In genomic region chr19:42327381-42327780, GRCh38 we compare ENCODE assay signal across 25 cellular contexts. TPM values are rescaled to one million over a fixed set of nuclear protein-coding genes. Genes with fewer than 3 reads are reported as not detected.
DNase-seq lines count a peak whose midpoint lies in the region; ATAC-seq, FAIRE-seq and TF ChIP-seq lines count a peak whose summit lies in the region.
"Had no signal": no experiment of that assay in that cellular context is flagged by ENCODE, and none has a peak within 500 bp of the region (broad histone marks: within the 10 kb centered on the region; RNA-seq: fewer than 3 reads in every experiment).

No MANE protein-coding gene starts in this region.

- no peaks in the 10 kb centered on the region for H4K20me1 ChIP-seq in HepG2 (ENCODE audit: insufficient read depth, low read length)

- in situ Hi-C loops in HepG2 (cut with HindIII; ENCODE audit: extremely low pct_ligation_motif_present, low pct_unique_long_range_greater_than_20kb) = no loop called here

- H3K36me3 Mint-ChIP-seq in mesothelial cell of epicardium = peaks cover 3% of the 10 kb centered on the region

- no peak for ATAC-seq in HepG2
- ATAC-seq in right lobe of liver = no peak
- no peak for ATAC-seq in GM18502 (IDR thresholded peaks at IDR 0.05; ENCODE audit: poor library complexity, unreplicated experiment)
- ATAC-seq: activated CD8-positive, alpha-beta T cell treated with anti-CD3 and anti-CD28 coated beads, Interleukin-2, amount 10 ng/mL, durations not matched to agents 7 days and 5 days; gastrocnemius medialis; left ventricle myocardium superior; stimulated activated effector memory CD8-positive, alpha-beta T cell treated with anti-CD3 and anti-CD28 coated beads, Interleukin-12 subunit alpha, Interleukin-12 subunit beta, amount 100 ng/mL, for 72 hours had no signal

- DNase-seq in HepG2 (ENCODE audit: low spot score) (no peak), right lobe of liver (no peak), mesothelial cell of epicardium (ENCODE audit: low spot score in 2 of 2, unreplicated experiment in 2 of 2) (no peak), GM12891 (ENCODE audit: insufficient read length, low spot score) (no peak), SIG-M5 treated with dmso at 0.1 percent for 504 hours (lab: John Stamatoyannopoulos, UW; ENCODE audit: unreplicated experiment) (no peak)
- DNase-seq in activated CD4-positive, alpha-beta T cell treated with anti-CD3 and anti-CD28 coated beads for 4 hours = no peak
- DNase-seq: ACHN; activated CD8-positive, alpha-beta T cell treated with anti-CD3 and anti-CD28 coated beads, Interleukin-2, amount 10 ng/mL, durations not matched to agents 7 days and 5 days; activated T-cell treated with anti-CD3 and anti-CD28 coated beads, Interleukin-2, amount 50 U/mL, for 48 hours; CD4-positive, alpha-beta memory T cell; gastrocnemius medialis; left ventricle myocardium superior; MV-4-11; NCI-H187 treated with DMSO at 0.1 percent for 48 hours; NCI-H345; stimulated activated CD4-positive, alpha-beta T cell treated with anti-CD3 and anti-CD28 coated beads, Interleukin-12 subunit alpha, Interleukin-12 subunit beta, amount 100 ng/mL, for 4 hours had no signal

- no peak for TF ChIP-seq EP300 in HepG2 (IDR thresholded peaks at IDR 0.05; ENCODE audit: low read depth in 2 of 2, low read length in 2 of 2)
- TF ChIP-seq EP300 in HepG2 (CRISPR knock-in tag; IDR thresholded peaks at IDR 0.05; ENCODE audit: borderline replicate concordance) = no peak

- 69% methylated on average over 5 of the region's 5 CpGs for WGBS in HepG2 (ENCODE audit: low lambda C conversion rate)
- 82% methylated on average over 5 of the region's 5 CpGs for WGBS in right lobe of liver (ENCODE audit: insufficient coverage, low coverage, low lambda C conversion rate, missing lambda C conversion rate)

- peaks cover 24% of the 10 kb centered on the region for H3K27me3 Mint-ChIP-seq in mesothelial cell of epicardium (ENCODE audit: low read depth)

- H3K27ac ChIP-seq in HepG2 (ENCODE audit: extremely low read length, insufficient read depth, low read length) = no peak overlapping the region
- H3K27ac ChIP-seq in right lobe of liver = no peak overlapping the region
- H3K27ac ChIP-seq in VCaP = peak overlapping the region; percentile 91; the same call in 1 of the 2 replicates
- H3K27ac ChIP-seq: gastrocnemius medialis, prostate gland, thoracic aorta had no signal

- H3K9ac ChIP-seq in HepG2 (ENCODE audit: insufficient read depth, low read depth, low read length) = peak overlapping the region; percentile 81; the same call in 1 of the 2 replicates

- peak overlapping the region; percentile 98 for H3K4me2 ChIP-seq in HepG2 (ENCODE audit: low read depth, low read length)

- H3K79me2 ChIP-seq in HepG2 (ENCODE audit: insufficient read depth, low read length) = peaks cover 21% of the 10 kb centered on the region

- no peaks in the 10 kb centered on the region for H3K9me3 ChIP-seq in HepG2 (ENCODE audit: low read length)
- H3K9me3 ChIP-seq in right lobe of liver = no peaks in the 10 kb centered on the region
- H3K9me3 ChIP-seq: gastrocnemius medialis, prostate gland, thoracic aorta had no signal

- H3K4me1 Mint-ChIP-seq in mesothelial cell of epicardium = peaks cover 27% of the 10 kb centered on the region

- H3K9me3 Mint-ChIP-seq in mesothelial cell of epicardium = no peaks in the 10 kb centered on the region
- H3K9me3 Mint-ChIP-seq: CD4-positive, alpha-beta memory T cell; dendritic cell treated with granulocyte-macrophage colony-stimulating factor and Interleukin-4, amounts not matched to agents 40 ng/mL and 50 ng/mL, for 4 days; stimulated activated effector memory CD8-positive, alpha-beta T cell treated with anti-CD3 and anti-CD28 coated beads, Interleukin-12 subunit alpha, Interleukin-12 subunit beta, amount 100 ng/mL, for 72 hours; T-helper 1 cell treated with Interleukin-12 subunit alpha and Interleukin-12 subunit beta and Interleukin-4 antibody, amounts not matched to agents 30 μg/mL and 1 μg/mL, for 36 hours had no signal

- TF ChIP-seq CTCF in HepG2 (CRISPR knock-in tag; IDR thresholded peaks at IDR 0.05) (no peak), right lobe of liver (IDR thresholded peaks at IDR 0.05) (no peak), VCaP (conservative IDR thresholded peaks at IDR 0.05) (no peak), mesothelial cell of epicardium (IDR thresholded peaks at IDR 0.05; ENCODE audit: unreplicated experiment) (no peak)

- TF ChIP-seq POLR2A in HepG2 (IDR thresholded peaks at IDR 0.05; ENCODE audit: insufficient read depth in 1 of 2, low read depth in 2 of 2, low read length in 2 of 2) (no peak), right lobe of liver (IDR thresholded peaks at IDR 0.05) (no peak), GM12891 (IDR thresholded peaks at IDR 0.05; ENCODE audit: low read depth, low read length) (no peak)

- H3K27me3 ChIP-seq in HepG2 (ENCODE audit: control insufficient read depth in 1 of 2, insufficient read depth in 2 of 2, low read length in 2 of 2) (no peaks in the 10 kb centered on the region; a peak in 1 of 5 replicates), right lobe of liver (no peaks in the 10 kb centered on the region)

- CTCF ChIA-PET in HepG2 (lab: Yijun Ruan, JAX; ENCODE audit: low intra/inter-chr PET ratio, low total read pairs) = no interaction called here

- H3K36me3 ChIP-seq in HepG2 (replicated peaks in 1 of 2; ENCODE audit: control insufficient read depth in 1 of 2, insufficient read depth in 2 of 2, low read length in 2 of 2) (no peaks in the 10 kb centered on the region), right lobe of liver (no peaks in the 10 kb centered on the region)
- H3K36me3 ChIP-seq: gastrocnemius medialis, prostate gland, thoracic aorta had no signal

- no peak overlapping the region for H2AFZ ChIP-seq in HepG2 (ENCODE audit: low read length)

- no peak for TF ChIP-seq RAD21 in HepG2 (CRISPR knock-in tag; IDR thresholded peaks at IDR 0.05)

- intact Hi-C loops in HepG2 (cut with micrococcal nuclease; ENCODE audit: unreplicated experiment) (no loop called here), right lobe of liver (cut with DNase I) (loop anchor here in 1 of 2 donors (10.0 kb wide), 1 partner anchor 193 kb away; the partner anchor contains the start of gene POU2F2)

- H3K4me1 ChIP-seq in HepG2 (ENCODE audit: insufficient read depth, low read length) (peaks cover 24% of the 10 kb centered on the region), right lobe of liver (peaks cover 0 to 11% (median 0%) of the 10 kb centered on the region in 4 donors)

- H3K4me3 ChIP-seq in HepG2 (replicated peaks in 1 of 3; ENCODE audit: insufficient read depth in 1 of 3, low read depth in 2 of 3, low read length in 3 of 3) = peak overlapping the region in 1 of 3 experiments; percentile 16; a peak in 1 of 6 replicates
- no peak overlapping the region for H3K4me3 ChIP-seq in right lobe of liver
- H3K4me3 ChIP-seq: prostate gland, thoracic aorta had no signal

- FAIRE-seq in HepG2 (lab: Jason Lieb, UNC) (no peak), GM12891 (lab: Jason Lieb, UNC) (no peak)
- FAIRE-seq: H1 had no signal

- no TSS peak for BruUV-seq in HepG2 (replicated peaks; lab: Mats Ljungman, UMichigan)

- POLR2A ChIA-PET in HepG2 (lab: Yijun Ruan, JAX) = no interaction called here

- no peak overlapping the region for H3K27ac Mint-ChIP-seq in mesothelial cell of epicardium
- H3K27ac Mint-ChIP-seq: activated CD8-positive, alpha-beta T cell treated with anti-CD3 and anti-CD28 coated beads, Interleukin-2, amount 10 ng/mL, durations not matched to agents 7 days and 5 days; dendritic cell treated with granulocyte-macrophage colony-stimulating factor and Interleukin-4, amounts not matched to agents 40 ng/mL and 50 ng/mL, for 4 days; stimulated activated effector memory CD8-positive, alpha-beta T cell treated with anti-CD3 and anti-CD28 coated beads, Interleukin-12 subunit alpha, Interleukin-12 subunit beta, amount 100 ng/mL, for 72 hours; T-helper 1 cell treated with Interleukin-12 subunit alpha and Interleukin-12 subunit beta and Interleukin-4 antibody, amounts not matched to agents 30 μg/mL and 1 μg/mL, for 36 hours had no signal

- peak overlapping the region; percentile 85 for H3K4me3 Mint-ChIP-seq in mesothelial cell of epicardium

RNA-seq across cellular contexts. Expression of gene MEGF8, which starts 1.9 kb away (rescaled TPM):
- total RNA-seq in HepG2 (2016; rRNA removed; fragmentation: Illumina TruSeq; extraction: Trizol) (3.9 and 8.8 TPM in 2 replicates), right lobe of liver (10 to 100 TPM in 1 of 6 experiments, 1 to 10 TPM in 5; 5.5 to 11.0 (median 8.7) TPM), mesothelial cell of epicardium (54.7 to 58.9 TPM (median 57.1 TPM) in 3 replicates)
- total RNA-seq in HepG2 (2016; cell fraction: cytosol; rRNA removed; fragmentation: Illumina TruSeq; extraction: Trizol; ENCODE audit: low read depth) = 0.79 and 1.2 TPM in 2 replicates
- total RNA-seq in HepG2 (2016; cell fraction: insoluble cytoplasmic fraction; rRNA removed; fragmentation: Illumina TruSeq; extraction: Trizol) = 3.1 and 9.6 TPM in 2 replicates
- 1.9 and 2.7 TPM in 2 replicates for total RNA-seq in HepG2 (2016; cell fraction: membrane; rRNA removed; fragmentation: Illumina TruSeq; extraction: Trizol)
- total RNA-seq in HepG2 (2016; cell fraction: nucleus; rRNA removed; fragmentation: Illumina TruSeq; extraction: Trizol) = 9.4 and 10.4 TPM in 2 replicates
- polyA plus RNA-seq in HepG2 (2011; rRNA removed) = 4.0 and 6.2 TPM in 2 replicates
- polyA plus RNA-seq in HepG2 (2011; cell fraction: cytosol; rRNA removed) = 4.4 and 7.8 TPM in 2 replicates
- polyA plus RNA-seq in HepG2 (2011; cell fraction: nucleus; rRNA removed) = 16.2 and 21.3 TPM in 2 replicates
- 10.2 and 12.4 TPM in 2 replicates for polyA plus RNA-seq in HepG2 (2012)
- polyA plus RNA-seq in HepG2 (2016; cell fraction: cytosol; fragmentation: Illumina TruSeq; extraction: Trizol; ENCODE audit: low read depth) = 0.61 and 0.62 TPM in 2 replicates
- 4.1 and 4.7 TPM in 2 replicates for polyA plus RNA-seq in HepG2 (2016; cell fraction: insoluble cytoplasmic fraction; fragmentation: Illumina TruSeq; extraction: Trizol; ENCODE audit: low read depth)
- 1.0 and 1.2 TPM in 2 replicates for polyA plus RNA-seq in HepG2 (2016; cell fraction: membrane; fragmentation: Illumina TruSeq; extraction: Trizol; ENCODE audit: low read depth)
- 15.0 and 18.4 TPM in 2 replicates for polyA plus RNA-seq in HepG2 (2016; cell fraction: nucleus; fragmentation: Illumina TruSeq; extraction: Trizol; ENCODE audit: insufficient read depth, low read depth)
- 0.96 and 23.0 TPM in 2 replicates for polyA minus RNA-seq in HepG2 (2011; rRNA and poly(A)+ RNA removed; ENCODE audit: low replicate concordance)
- polyA minus RNA-seq in HepG2 (2011; cell fraction: cytosol; rRNA and poly(A)+ RNA removed) = 11.7 and 11.8 TPM in 2 replicates
- 11.7 and 11.8 TPM in 2 replicates for polyA minus RNA-seq in HepG2 (2011; cell fraction: nucleus; rRNA and poly(A)+ RNA removed)
- polyA plus RNA-seq in GM12891 (2012; ENCODE audit: low read depth, missing spikeins) = 4.0 TPM

RNA-seq across cellular contexts. Expression of gene TMEM145, which starts 14.3 kb away (rescaled TPM):
- total RNA-seq in HepG2 (2016; rRNA removed; fragmentation: Illumina TruSeq; extraction: Trizol) (0.07 TPM in 1 of 2 replicates, not detected in the other), right lobe of liver (under 1 TPM in 3 of 6 experiments, not detected in 3; 0.10 to 0.16 (median 0.12) TPM), mesothelial cell of epicardium (0.25 to 0.92 TPM (median 0.42 TPM) in 3 replicates)
- not detected in 2 replicates for total RNA-seq in HepG2 (2016; cell fraction: cytosol; rRNA removed; fragmentation: Illumina TruSeq; extraction: Trizol; ENCODE audit: low read depth)
- total RNA-seq in HepG2 (2016; cell fraction: insoluble cytoplasmic fraction; rRNA removed; fragmentation: Illumina TruSeq; extraction: Trizol) = 0.13 and 0.15 TPM in 2 replicates
- total RNA-seq in HepG2 (2016; cell fraction: membrane; rRNA removed; fragmentation: Illumina TruSeq; extraction: Trizol) = not detected in 2 replicates
- 0.88 and 1.9 TPM in 2 replicates for total RNA-seq in HepG2 (2016; cell fraction: nucleus; rRNA removed; fragmentation: Illumina TruSeq; extraction: Trizol)
- 5.1 and 5.5 TPM in 2 replicates for polyA plus RNA-seq in HepG2 (2011; rRNA removed)
- polyA plus RNA-seq in HepG2 (2011; cell fraction: cytosol; rRNA removed) = 2.0 and 2.3 TPM in 2 replicates
- 39.2 and 50.9 TPM in 2 replicates for polyA plus RNA-seq in HepG2 (2011; cell fraction: nucleus; rRNA removed)
- 2.9 and 6.2 TPM in 2 replicates for polyA plus RNA-seq in HepG2 (2012)
- polyA plus RNA-seq in HepG2 (2016; cell fraction: cytosol; fragmentation: Illumina TruSeq; extraction: Trizol; ENCODE audit: low read depth) = 0.26 TPM in 1 of 2 replicates, not detected in the other
- 0.57 and 0.73 TPM in 2 replicates for polyA plus RNA-seq in HepG2 (2016; cell fraction: insoluble cytoplasmic fraction; fragmentation: Illumina TruSeq; extraction: Trizol; ENCODE audit: low read depth)
- polyA plus RNA-seq in HepG2 (2016; cell fraction: membrane; fragmentation: Illumina TruSeq; extraction: Trizol; ENCODE audit: low read depth) = 0.17 and 0.27 TPM in 2 replicates
- polyA plus RNA-seq in HepG2 (2016; cell fraction: nucleus; fragmentation: Illumina TruSeq; extraction: Trizol; ENCODE audit: insufficient read depth, low read depth) = 1.7 and 2.8 TPM in 2 replicates
- 0.44 and 14.7 TPM in 2 replicates for polyA minus RNA-seq in HepG2 (2011; rRNA and poly(A)+ RNA removed; ENCODE audit: low replicate concordance)
- polyA minus RNA-seq in HepG2 (2011; cell fraction: cytosol; rRNA and poly(A)+ RNA removed) = 1.3 and 4.2 TPM in 2 replicates
- polyA minus RNA-seq in HepG2 (2011; cell fraction: nucleus; rRNA and poly(A)+ RNA removed) = 16.7 and 20.3 TPM in 2 replicates
- polyA plus RNA-seq in GM12891 (2012; ENCODE audit: low read depth, missing spikeins) = 0.28 TPM
- total RNA-seq: CD4-positive, alpha-beta memory T cell; thoracic aorta had no signal
- polyA plus RNA-seq: CD4-positive, alpha-beta memory T cell had no signal

RNA-seq across cellular contexts. Expression of gene PAFAH1B3, which starts 25.0 kb away (rescaled TPM):
- total RNA-seq in HepG2 (2016; rRNA removed; fragmentation: Illumina TruSeq; extraction: Trizol) (58.0 and 58.6 TPM in 2 replicates), right lobe of liver (10 to 100 TPM in 1 of 6 experiments, 1 to 10 TPM in 5; 1.6 to 10.6 (median 5.0) TPM), mesothelial cell of epicardium (81.2 to 91.0 TPM (median 88.5 TPM) in 3 replicates)
- 50.5 and 73.0 TPM in 2 replicates for total RNA-seq in HepG2 (2016; cell fraction: cytosol; rRNA removed; fragmentation: Illumina TruSeq; extraction: Trizol; ENCODE audit: low read depth)
- total RNA-seq in HepG2 (2016; cell fraction: insoluble cytoplasmic fraction; rRNA removed; fragmentation: Illumina TruSeq; extraction: Trizol) = 61.4 and 62.4 TPM in 2 replicates
- 53.6 and 73.9 TPM in 2 replicates for total RNA-seq in HepG2 (2016; cell fraction: membrane; rRNA removed; fragmentation: Illumina TruSeq; extraction: Trizol)
- 23.8 and 27.3 TPM in 2 replicates for total RNA-seq in HepG2 (2016; cell fraction: nucleus; rRNA removed; fragmentation: Illumina TruSeq; extraction: Trizol)
- polyA plus RNA-seq in HepG2 (2011; rRNA removed) = 27.4 and 31.2 TPM in 2 replicates
- polyA plus RNA-seq in HepG2 (2011; cell fraction: cytosol; rRNA removed) = 38.9 and 49.7 TPM in 2 replicates
- polyA plus RNA-seq in HepG2 (2011; cell fraction: nucleus; rRNA removed) = 31.1 and 32.3 TPM in 2 replicates
- polyA plus RNA-seq in HepG2 (2012) = 21.3 and 29.1 TPM in 2 replicates
- 59.5 and 77.2 TPM in 2 replicates for polyA plus RNA-seq in HepG2 (2016; cell fraction: cytosol; fragmentation: Illumina TruSeq; extraction: Trizol; ENCODE audit: low read depth)
- polyA plus RNA-seq in HepG2 (2016; cell fraction: insoluble cytoplasmic fraction; fragmentation: Illumina TruSeq; extraction: Trizol; ENCODE audit: low read depth) = 57.4 and 72.9 TPM in 2 replicates
- 53.3 and 66.7 TPM in 2 replicates for polyA plus RNA-seq in HepG2 (2016; cell fraction: membrane; fragmentation: Illumina TruSeq; extraction: Trizol; ENCODE audit: low read depth)
- 41.3 and 41.9 TPM in 2 replicates for polyA plus RNA-seq in HepG2 (2016; cell fraction: nucleus; fragmentation: Illumina TruSeq; extraction: Trizol; ENCODE audit: insufficient read depth, low read depth)
- 27.9 and 60.4 TPM in 2 replicates for polyA minus RNA-seq in HepG2 (2011; rRNA and poly(A)+ RNA removed; ENCODE audit: low replicate concordance)
- 16.4 and 20.1 TPM in 2 replicates for polyA minus RNA-seq in HepG2 (2011; cell fraction: cytosol; rRNA and poly(A)+ RNA removed)
- polyA minus RNA-seq in HepG2 (2011; cell fraction: nucleus; rRNA and poly(A)+ RNA removed) = 7.9 and 8.8 TPM in 2 replicates
- 25.0 TPM for polyA plus RNA-seq in GM12891 (2012; ENCODE audit: low read depth, missing spikeins)

RNA-seq across cellular contexts. Expression of gene PRR19, which starts 25.4 kb away (rescaled TPM):
- total RNA-seq in HepG2 (2016; rRNA removed; fragmentation: Illumina TruSeq; extraction: Trizol) = 0.33 and 0.38 TPM in 2 replicates
- not detected in 2 replicates for total RNA-seq in HepG2 (2016; cell fraction: cytosol; rRNA removed; fragmentation: Illumina TruSeq; extraction: Trizol; ENCODE audit: low read depth)
- 0.28 and 0.43 TPM in 2 replicates for total RNA-seq in HepG2 (2016; cell fraction: insoluble cytoplasmic fraction; rRNA removed; fragmentation: Illumina TruSeq; extraction: Trizol)
- 0.14 and 0.43 TPM in 2 replicates for total RNA-seq in HepG2 (2016; cell fraction: membrane; rRNA removed; fragmentation: Illumina TruSeq; extraction: Trizol)
- 0.50 TPM in 1 of 2 replicates, not detected in the other for total RNA-seq in HepG2 (2016; cell fraction: nucleus; rRNA removed; fragmentation: Illumina TruSeq; extraction: Trizol)
- polyA plus RNA-seq in HepG2 (2011; rRNA removed) = 0.21 and 0.26 TPM in 2 replicates
- polyA plus RNA-seq in HepG2 (2011; cell fraction: cytosol; rRNA removed) = 0.23 and 0.34 TPM in 2 replicates
- polyA plus RNA-seq in HepG2 (2011; cell fraction: nucleus; rRNA removed) = 0.43 and 0.80 TPM in 2 replicates
- polyA plus RNA-seq in HepG2 (2012) = 0.51 TPM in 1 of 2 replicates, not detected in the other
- polyA plus RNA-seq in HepG2 (2016; cell fraction: cytosol; fragmentation: Illumina TruSeq; extraction: Trizol; ENCODE audit: low read depth) = 0.21 and 0.22 TPM in 2 replicates
- 0.69 and 0.88 TPM in 2 replicates for polyA plus RNA-seq in HepG2 (2016; cell fraction: insoluble cytoplasmic fraction; fragmentation: Illumina TruSeq; extraction: Trizol; ENCODE audit: low read depth)
- 0.19 and 0.38 TPM in 2 replicates for polyA plus RNA-seq in HepG2 (2016; cell fraction: membrane; fragmentation: Illumina TruSeq; extraction: Trizol; ENCODE audit: low read depth)
- polyA plus RNA-seq in HepG2 (2016; cell fraction: nucleus; fragmentation: Illumina TruSeq; extraction: Trizol; ENCODE audit: insufficient read depth, low read depth) = 0.57 and 1.5 TPM in 2 replicates
- polyA minus RNA-seq in HepG2 (2011; rRNA and poly(A)+ RNA removed; ENCODE audit: low replicate concordance) = 0.94 and 1.4 TPM in 2 replicates
- polyA minus RNA-seq in HepG2 (2011; cell fraction: cytosol; rRNA and poly(A)+ RNA removed) = 0.88 TPM in 1 of 2 replicates, not detected in the other
- 0.25 TPM in 1 of 2 replicates, not detected in the other for polyA minus RNA-seq in HepG2 (2011; cell fraction: nucleus; rRNA and poly(A)+ RNA removed)
- total RNA-seq in right lobe of liver = under 1 TPM; 0.18 to 0.74 (median 0.21) TPM
- 1.3 to 2.0 TPM (median 1.7 TPM) in 3 replicates for total RNA-seq in mesothelial cell of epicardium
- polyA plus RNA-seq in GM12891 (2012; ENCODE audit: low read depth, missing spikeins) = 0.40 TPM
- total RNA-seq: bronchial epithelial cell, gastrocnemius medialis, left ventricle myocardium superior, thoracic aorta had no signal

RNA-seq across cellular contexts. Expression of gene CIC, which starts 58.3 kb away (rescaled TPM):
- total RNA-seq in HepG2 (2016; rRNA removed; fragmentation: Illumina TruSeq; extraction: Trizol) (5.4 and 8.0 TPM in 2 replicates), right lobe of liver (10 to 100 TPM; 19.9 to 53.6 (median 35.2) TPM), mesothelial cell of epicardium (84.0 to 90.9 TPM (median 90.8 TPM) in 3 replicates)
- 1.5 and 1.8 TPM in 2 replicates for total RNA-seq in HepG2 (2016; cell fraction: cytosol; rRNA removed; fragmentation: Illumina TruSeq; extraction: Trizol; ENCODE audit: low read depth)
- 5.2 and 7.8 TPM in 2 replicates for total RNA-seq in HepG2 (2016; cell fraction: insoluble cytoplasmic fraction; rRNA removed; fragmentation: Illumina TruSeq; extraction: Trizol)
- total RNA-seq in HepG2 (2016; cell fraction: membrane; rRNA removed; fragmentation: Illumina TruSeq; extraction: Trizol) = 4.6 and 4.9 TPM in 2 replicates
- total RNA-seq in HepG2 (2016; cell fraction: nucleus; rRNA removed; fragmentation: Illumina TruSeq; extraction: Trizol) = 10.4 and 12.3 TPM in 2 replicates
- 5.9 and 8.3 TPM in 2 replicates for polyA plus RNA-seq in HepG2 (2011; rRNA removed)
- polyA plus RNA-seq in HepG2 (2011; cell fraction: cytosol; rRNA removed) = 3.3 and 5.6 TPM in 2 replicates
- 60.6 and 75.8 TPM in 2 replicates for polyA plus RNA-seq in HepG2 (2011; cell fraction: nucleus; rRNA removed)
- polyA plus RNA-seq in HepG2 (2012) = 17.6 and 25.1 TPM in 2 replicates
- 1.7 and 1.9 TPM in 2 replicates for polyA plus RNA-seq in HepG2 (2016; cell fraction: cytosol; fragmentation: Illumina TruSeq; extraction: Trizol; ENCODE audit: low read depth)
- 10.1 and 16.9 TPM in 2 replicates for polyA plus RNA-seq in HepG2 (2016; cell fraction: insoluble cytoplasmic fraction; fragmentation: Illumina TruSeq; extraction: Trizol; ENCODE audit: low read depth)
- polyA plus RNA-seq in HepG2 (2016; cell fraction: membrane; fragmentation: Illumina TruSeq; extraction: Trizol; ENCODE audit: low read depth) = 5.7 and 6.0 TPM in 2 replicates
- 61.0 and 65.4 TPM in 2 replicates for polyA plus RNA-seq in HepG2 (2016; cell fraction: nucleus; fragmentation: Illumina TruSeq; extraction: Trizol; ENCODE audit: insufficient read depth, low read depth)
- polyA minus RNA-seq in HepG2 (2011; rRNA and poly(A)+ RNA removed; ENCODE audit: low replicate concordance) = 3.6 and 7.9 TPM in 2 replicates
- polyA minus RNA-seq in HepG2 (2011; cell fraction: cytosol; rRNA and poly(A)+ RNA removed) = 9.1 and 10.8 TPM in 2 replicates
- polyA minus RNA-seq in HepG2 (2011; cell fraction: nucleus; rRNA and poly(A)+ RNA removed) = 14.7 and 15.5 TPM in 2 replicates
- 18.5 TPM for polyA plus RNA-seq in GM12891 (2012; ENCODE audit: low read depth, missing spikeins)
